Comparison of ENCODE assay signal across 11 cellular contexts in the genomic region with DNA sequence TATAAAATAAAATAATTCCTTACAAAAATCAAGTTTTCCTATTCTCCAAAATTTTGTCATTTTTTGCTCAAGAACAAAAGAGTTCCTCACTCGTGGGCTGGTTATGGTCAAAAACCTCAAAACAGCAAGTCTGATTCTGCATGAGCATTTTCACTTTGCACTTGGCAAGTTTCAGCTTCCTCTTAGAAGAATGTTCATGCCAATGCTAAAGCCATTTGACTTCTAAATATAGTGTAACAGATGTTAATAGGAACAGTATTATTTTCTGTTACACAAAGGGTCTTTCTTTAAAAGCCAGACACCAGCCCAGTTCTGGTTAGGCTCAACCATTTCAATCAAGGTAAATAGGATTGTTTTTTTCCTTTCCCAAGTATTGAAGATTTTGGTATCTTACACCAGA.
DNase-seq lines count a peak whose midpoint lies in the region; ATAC-seq, FAIRE-seq and TF ChIP-seq lines count a peak whose summit lies in the region.
"Had no signal": no experiment of that assay in that cellular context is flagged by ENCODE, and none has a peak within 500 bp of the region (broad histone marks: within the 10 kb centered on the region; RNA-seq: fewer than 3 reads in every experiment).

No MANE protein-coding gene starts in this region.

- BruUV-seq in A673 (replicated peaks; lab: Mats Ljungman, UMichigan): no TSS peak

- TF ChIP-seq CTCF in astrocyte (IDR thresholded peaks at IDR 0.05; ENCODE audit: insufficient read depth, low read depth, low read length) (no peak), A673 (conservative IDR thresholded peaks at IDR 0.05; ENCODE audit: low read depth, low read length) (no peak)

- no peaks in the 10 kb centered on the region for H3K27me3 Mint-ChIP-seq in astrocyte (ENCODE audit: low read depth, unreplicated experiment)

- H3K4me3 ChIP-seq in astrocyte (ENCODE audit: insufficient read depth, low read depth, low read length): no peak overlapping the region
- H3K4me3 ChIP-seq in MG63: no peak overlapping the region
- H3K4me3 ChIP-seq in A673 (ENCODE audit: low read depth, low read length, poor library complexity, severe bottlenecking): no peak overlapping the region
- H3K4me3 ChIP-seq: HAP-1, skin epidermis had no signal

- H3K4me1 ChIP-seq in astrocyte (ENCODE audit: insufficient read depth, low read length): no peaks in the 10 kb centered on the region
- H3K4me1 ChIP-seq in A673 (ENCODE audit: insufficient read depth, low read length, poor library complexity, severe bottlenecking): no peaks in the 10 kb centered on the region
- H3K4me1 ChIP-seq: HAP-1 had no signal

- H3K36me3 ChIP-seq in astrocyte (ENCODE audit: insufficient read depth, low read length) (no peaks in the 10 kb centered on the region), MG63 (no peaks in the 10 kb centered on the region), A673 (ENCODE audit: insufficient read depth, low read length, poor library complexity, severe bottlenecking) (no peaks in the 10 kb centered on the region)
- H3K36me3 ChIP-seq: HAP-1 had no signal

- no peak for FAIRE-seq in astrocyte (lab: Jason Lieb, UNC)

- intact Hi-C loops in A673 (cut with micrococcal nuclease; ENCODE audit: unreplicated experiment): no loop called here

- no peak overlapping the region for H2AFZ ChIP-seq in astrocyte (ENCODE audit: low read depth, low read length)

- ATAC-seq in GM18498 (IDR thresholded peaks at IDR 0.05; ENCODE audit: unreplicated experiment) (peak; percentile 89), GM21367 (IDR thresholded peaks at IDR 0.05; ENCODE audit: unreplicated experiment) (peak; percentile 90), HG03108 (IDR thresholded peaks at IDR 0.05; ENCODE audit: unreplicated experiment) (peak; percentile 93)

- peaks cover 7% of the 10 kb centered on the region for H3K36me3 Mint-ChIP-seq in astrocyte (ENCODE audit: low read depth, unreplicated experiment)

- H3K4me2 ChIP-seq in astrocyte (ENCODE audit: low read length): no peak overlapping the region

- H3K4me1 Mint-ChIP-seq in astrocyte (ENCODE audit: low read depth, unreplicated experiment): no peaks in the 10 kb centered on the region

- peak; percentile 35 for DNase-seq in astrocyte (ENCODE audit: low read depth)
- DNase-seq in MG63: no peak
- DNase-seq in A673 (ENCODE audit: low spot score): no peak
- no peak for DNase-seq in GF-D8 (lab: John Stamatoyannopoulos, UW)
- DNase-seq in KBM-7: no peak
- DNase-seq: NCI-H2029 treated with DMSO at 0.1 percent for 48 hours had no signal

- H3K9me3 ChIP-seq in astrocyte (ENCODE audit: insufficient read depth, low read depth, low read length): no peaks in the 10 kb centered on the region
- H3K9me3 ChIP-seq in MG63: no peaks in the 10 kb centered on the region
- no peaks in the 10 kb centered on the region for H3K9me3 ChIP-seq in A673 (ENCODE audit: low read depth, low read length, poor library complexity, severe bottlenecking)
- H3K9me3 ChIP-seq: HAP-1 had no signal

- no peaks in the 10 kb centered on the region for H3K9me3 Mint-ChIP-seq in astrocyte (ENCODE audit: unreplicated experiment)

- CTCF ChIA-PET in A673 (lab: Charles Lee): no interaction called here

- no peak overlapping the region for H3K27ac Mint-ChIP-seq in astrocyte (ENCODE audit: unreplicated experiment)

- H3K4me3 Mint-ChIP-seq in astrocyte (ENCODE audit: unreplicated experiment): no peak overlapping the region

- no peaks in the 10 kb centered on the region for H3K27me3 ChIP-seq in astrocyte (ENCODE audit: insufficient read depth, low read length)
- no peaks in the 10 kb centered on the region for H3K27me3 ChIP-seq in MG63
- H3K27me3 ChIP-seq in A673 (replicated peaks; ENCODE audit: insufficient read depth, low read depth, low read length, poor library complexity): no peaks in the 10 kb centered on the region

- POLR2A ChIA-PET in A673 (lab: Charles Lee; ENCODE audit: low non-redundant PET): no interaction called here

- no peaks in the 10 kb centered on the region for H3K79me2 ChIP-seq in astrocyte (ENCODE audit: insufficient read depth, low read length)

- H3K27ac ChIP-seq in astrocyte (ENCODE audit: low read depth, low read length): no peak overlapping the region
- no peak overlapping the region for H3K27ac ChIP-seq in A673 (ENCODE audit: low read depth, low read length, poor library complexity, severe bottlenecking)

- in situ Hi-C loops in KBM-7 (cut with MboI; ENCODE audit: low pct_unique_long_range_greater_than_20kb, low sequenced_read_pairs): no loop called here

- H3K9ac ChIP-seq in astrocyte (ENCODE audit: low read length): no peak overlapping the region

- H4K20me1 ChIP-seq in astrocyte (ENCODE audit: insufficient read depth, low read length): no peaks in the 10 kb centered on the region
